Comparison of ENCODE assay signal across 15 cellular contexts in genomic region chr11:128550261-128550821, GRCh38. TPM values are rescaled to one million over a fixed set of nuclear protein-coding genes. Genes with fewer than 3 reads are reported as not detected.
A peak's percentile ranks its signal among the peaks of the same experiment; 100 is the strongest.
DNase-seq lines count a peak whose midpoint lies in the region; ATAC-seq and TF ChIP-seq lines count a peak whose summit lies in the region.
"Had no signal": no experiment of that assay in that cellular context is flagged by ENCODE, and none has a peak within 500 bp of the region (broad histone marks: within the 10 kb centered on the region; RNA-seq: fewer than 3 reads in every experiment).

No MANE protein-coding gene starts in this region.

- H3K27ac Mint-ChIP-seq in activated CD4-positive, alpha-beta T cell treated with anti-CD3 and anti-CD28 coated beads, Interleukin-2, amount 10 ng/mL, durations not matched to agents 24 days and 14 days: peak overlapping the region; percentile 79
- peak overlapping the region; percentile 93 for H3K27ac Mint-ChIP-seq in stimulated activated effector memory CD8-positive, alpha-beta T cell treated with anti-CD3 and anti-CD28 coated beads, Interleukin-12 subunit alpha, Interleukin-12 subunit beta, amount 100 ng/mL, for 72 hours

- no peaks in the 10 kb centered on the region for H3K9me3 Mint-ChIP-seq in activated CD4-positive, alpha-beta T cell treated with anti-CD3 and anti-CD28 coated beads, Interleukin-2, amount 10 ng/mL, durations not matched to agents 24 days and 14 days
- H3K9me3 Mint-ChIP-seq in stimulated activated effector memory CD8-positive, alpha-beta T cell treated with anti-CD3 and anti-CD28 coated beads, Interleukin-12 subunit alpha, Interleukin-12 subunit beta, amount 100 ng/mL, for 72 hours: no peaks in the 10 kb centered on the region

- TF ChIP-seq CTCF in Peyer's patch (IDR thresholded peaks at IDR 0.05) (no peak), gastroesophageal sphincter (IDR thresholded peaks at IDR 0.05) (no peak)

- DNase-seq in activated CD4-positive, alpha-beta T cell treated with anti-CD3 and anti-CD28 coated beads, Interleukin-2, amount 10 ng/mL, durations not matched to agents 24 days and 14 days: no peak
- no peak for DNase-seq in activated CD4-positive, alpha-beta T cell treated with anti-CD3 and anti-CD28 coated beads for 48 hours
- no peak for DNase-seq in Peyer's patch
- DNase-seq in stimulated activated effector memory CD8-positive, alpha-beta T cell treated with anti-CD3 and anti-CD28 coated beads, Interleukin-12 subunit alpha, Interleukin-12 subunit beta, amount 100 ng/mL, for 72 hours (ENCODE audit: low spot score in 2 of 2): no peak
- no peak for DNase-seq in GM19238 (ENCODE audit: insufficient read length, low spot score)
- no peak for DNase-seq in NCI-H524 treated with DMSO at 0.1 percent for 48 hours (lab: John Stamatoyannopoulos, UW)
- DNase-seq in EL: no peak
- DNase-seq: cortex of kidney, islet precursor cell, NCI-H226, pancreas, SIG-M5, WERI-Rb-1 had no signal

- TF ChIP-seq POLR2A in Peyer's patch (IDR thresholded peaks at IDR 0.05) (no peak), gastroesophageal sphincter (IDR thresholded peaks at IDR 0.05) (no peak)

- peak overlapping the region; percentile 83 for H3K4me3 Mint-ChIP-seq in activated CD4-positive, alpha-beta T cell treated with anti-CD3 and anti-CD28 coated beads, Interleukin-2, amount 10 ng/mL, durations not matched to agents 24 days and 14 days
- peak overlapping the region; percentile 63 for H3K4me3 Mint-ChIP-seq in stimulated activated effector memory CD8-positive, alpha-beta T cell treated with anti-CD3 and anti-CD28 coated beads, Interleukin-12 subunit alpha, Interleukin-12 subunit beta, amount 100 ng/mL, for 72 hours

- no peaks in the 10 kb centered on the region for H3K27me3 Mint-ChIP-seq in activated CD4-positive, alpha-beta T cell treated with anti-CD3 and anti-CD28 coated beads, Interleukin-2, amount 10 ng/mL, durations not matched to agents 24 days and 14 days

- H3K27ac ChIP-seq in Peyer's patch (peak overlapping the region in 3 of 4 donors; percentile 53 to 81 (median 79)), gastroesophageal sphincter (peak overlapping the region in 3 of 4 donors; percentile 81 to 85 (median 81))
- H3K27ac ChIP-seq: pancreas, WERI-Rb-1 had no signal

- intact Hi-C loops in activated CD4-positive, alpha-beta T cell treated with anti-CD3 and anti-CD28 coated beads, Interleukin-2, amount 10 ng/mL, durations not matched to agents 24 days and 14 days (cut with micrococcal nuclease): loop anchor here (2.0 kb wide), 2 partner anchors 78 kb away; no protein-coding TSS in a partner anchor

- peaks cover 61% of the 10 kb centered on the region for H3K4me1 Mint-ChIP-seq in activated CD4-positive, alpha-beta T cell treated with anti-CD3 and anti-CD28 coated beads, Interleukin-2, amount 10 ng/mL, durations not matched to agents 24 days and 14 days
- peaks cover 66% of the 10 kb centered on the region for H3K4me1 Mint-ChIP-seq in stimulated activated effector memory CD8-positive, alpha-beta T cell treated with anti-CD3 and anti-CD28 coated beads, Interleukin-12 subunit alpha, Interleukin-12 subunit beta, amount 100 ng/mL, for 72 hours

- H3K4me1 ChIP-seq in Peyer's patch: peaks cover 0 to 22% (median 15%) of the 10 kb centered on the region in 4 donors
- peaks cover 0 to 57% (median 6%) of the 10 kb centered on the region in 3 donors for H3K4me1 ChIP-seq in gastroesophageal sphincter
- H3K4me1 ChIP-seq: pancreas had no signal

- TF ChIP-seq EP300 in gastroesophageal sphincter (IDR thresholded peaks at IDR 0.05): no peak

- 83 to 88% methylated on average over 3 of the region's 4 CpGs for WGBS in gastroesophageal sphincter (ENCODE audit: low coverage in 1 of 2), 2 donors

- H3K36me3 Mint-ChIP-seq in activated CD4-positive, alpha-beta T cell treated with anti-CD3 and anti-CD28 coated beads, Interleukin-2, amount 10 ng/mL, durations not matched to agents 24 days and 14 days (ENCODE audit: low read depth): no peaks in the 10 kb centered on the region
- peaks cover 12% of the 10 kb centered on the region for H3K36me3 Mint-ChIP-seq in stimulated activated effector memory CD8-positive, alpha-beta T cell treated with anti-CD3 and anti-CD28 coated beads, Interleukin-12 subunit alpha, Interleukin-12 subunit beta, amount 100 ng/mL, for 72 hours

- H3K27me3 ChIP-seq in Peyer's patch (no peaks in the 10 kb centered on the region), gastroesophageal sphincter (no peaks in the 10 kb centered on the region)
- H3K27me3 ChIP-seq: pancreas had no signal

- H3K36me3 ChIP-seq in Peyer's patch: no peaks in the 10 kb centered on the region
- H3K36me3 ChIP-seq in gastroesophageal sphincter: no peaks in the 10 kb centered on the region
- H3K36me3 ChIP-seq: pancreas, thoracic aorta, WERI-Rb-1 had no signal

- H3K4me3 ChIP-seq in Peyer's patch (no peak overlapping the region), gastroesophageal sphincter (no peak overlapping the region)
- H3K4me3 ChIP-seq: pancreas, thoracic aorta had no signal

- no peak for ATAC-seq in gastroesophageal sphincter
- no peak for ATAC-seq in stimulated activated effector memory CD8-positive, alpha-beta T cell treated with anti-CD3 and anti-CD28 coated beads, Interleukin-12 subunit alpha, Interleukin-12 subunit beta, amount 100 ng/mL, for 72 hours
- ATAC-seq: pancreas had no signal

- H3K9me3 ChIP-seq in Peyer's patch: no peaks in the 10 kb centered on the region
- H3K9me3 ChIP-seq in gastroesophageal sphincter: no peaks in the 10 kb centered on the region
- H3K9me3 ChIP-seq: pancreas, thoracic aorta had no signal

RNA-seq across cellular contexts. Expression of gene ETS1, which starts 37.0 kb away (rescaled TPM):
- total RNA-seq in activated CD4-positive, alpha-beta T cell treated with anti-CD3 and anti-CD28 coated beads, Interleukin-2, amount 10 ng/mL, durations not matched to agents 24 days and 14 days: 449 and 454 TPM in 2 replicates
- total RNA-seq in Peyer's patch (10 to 100 TPM; 21.9 to 78.4 (median 31.3) TPM), gastroesophageal sphincter (10 to 100 TPM; 32.2 to 65.2 (median 51.0) TPM)
